ENCODE assay signal across 8 cellular contexts in genomic region chr6:42450314-42451145, GRCh38. TPM values are rescaled to one million over a fixed set of nuclear protein-coding genes. Genes with fewer than 3 reads are reported as not detected.
DNase-seq lines count a peak whose midpoint lies in the region; ATAC-seq and TF ChIP-seq lines count a peak whose summit lies in the region.

No MANE protein-coding gene starts in this region.

- no peak for TF ChIP-seq POLR2A in heart left ventricle (IDR thresholded peaks at IDR 0.05)

- H3K36me3 Mint-ChIP-seq in naive B cell: no peaks in the 10 kb centered on the region

- DNase-seq in heart left ventricle (no peak), Right ventricle myocardium inferior (ENCODE audit: missing footprints) (no peak), SK-N-DZ (ENCODE audit: low spot score) (peak; percentile 35), naive B cell (no peak), hepatic stellate cell (ENCODE audit: low spot score) (no peak), OCI-M1 (lab: John Stamatoyannopoulos, UW) (no peak)

- H3K4me3 Mint-ChIP-seq in naive B cell: peak overlapping the region; percentile 77 to 98 (median 94)

- TF ChIP-seq CTCF in heart left ventricle (IDR thresholded peaks at IDR 0.05): no peak

- WGBS in heart left ventricle, 4 donors: 19 to 27% (median 23%) methylated on average over 12 to 21 of the region's 21 CpGs

- H3K4me1 Mint-ChIP-seq in naive B cell: peaks cover 20 to 33% (median 27%) of the 10 kb centered on the region in 3 donors

- peaks cover 0 to 52% (median 24%) of the 10 kb centered on the region in 12 donors for H3K4me1 ChIP-seq in heart left ventricle
- peaks cover 31 to 36% of the 10 kb centered on the region in 2 donors for H3K4me1 ChIP-seq in duodenal mucosa (ENCODE audit: control insufficient read depth in 1 of 2, insufficient read depth in 2 of 2, low read length in 2 of 2)

- H3K27me3 ChIP-seq in heart left ventricle (no peaks in the 10 kb centered on the region), duodenal mucosa (ENCODE audit: control insufficient read depth in 1 of 2, insufficient read depth in 2 of 2, low read length in 2 of 2) (no peaks in the 10 kb centered on the region)

- H3K27ac ChIP-seq in heart left ventricle: peak overlapping the region in 11 of 12 donors; percentile 20 to 95 (median 88)
- H3K27ac ChIP-seq in duodenal mucosa (ENCODE audit: low read depth, low read length): no peak overlapping the region

- peak overlapping the region; percentile 62 to 98 (median 80) for H3K4me3 ChIP-seq in heart left ventricle
- peak overlapping the region; percentile 83 to 90 for H3K4me3 ChIP-seq in duodenal mucosa (ENCODE audit: low read depth in 1 of 2, low read length in 2 of 2)

- H3K36me3 ChIP-seq in heart left ventricle (no peaks in the 10 kb centered on the region), duodenal mucosa (ENCODE audit: control insufficient read depth in 1 of 2, insufficient read depth in 2 of 2, low read length in 2 of 2) (no peaks in the 10 kb centered on the region)

- H3K27ac Mint-ChIP-seq in naive B cell: no peak overlapping the region

- no peak for ATAC-seq in heart left ventricle
- no peak for ATAC-seq in Right ventricle myocardium inferior
- ATAC-seq in naive B cell (ENCODE audit: low read depth in 2 of 2): peak in 1 of 2 donors; percentile 11
- no peak for ATAC-seq in GM19455 (IDR thresholded peaks at IDR 0.05; ENCODE audit: unreplicated experiment)

- intact Hi-C loops in heart left ventricle (cut with DNase I): loop anchor here in 6 of 10 donors (2.0 to 10.0 kb wide), 9 partner anchors 43 to 236 kb away; partner anchors contain the start of gene MRPS10 (in 2 of the 6)
- intact Hi-C loops in Right ventricle myocardium inferior (cut with DNase I): loop anchor here (5.0 kb wide), 2 partner anchors 43 to 188 kb away; no protein-coding TSS in a partner anchor

- no peaks in the 10 kb centered on the region for H3K9me3 ChIP-seq in heart left ventricle
- no peaks in the 10 kb centered on the region for H3K9me3 ChIP-seq in duodenal mucosa (ENCODE audit: control insufficient read depth in 1 of 2, low read length in 2 of 2)

- peaks cover 40 to 62% (median 51%) of the 10 kb centered on the region in 3 donors for H3K27me3 Mint-ChIP-seq in naive B cell

- peak overlapping the region; percentile 28 to 58 for H3K9ac ChIP-seq in duodenal mucosa (ENCODE audit: low read depth in 1 of 2, low read length in 2 of 2)

- H3K9me3 Mint-ChIP-seq in naive B cell: no peaks in the 10 kb centered on the region

RNA-seq across cellular contexts. Expression of gene TRERF1, which starts 1.2 kb away (rescaled TPM):
- total RNA-seq in heart left ventricle (1 to 10 TPM in 8 of 9 donors, under 1 TPM in 1; 0.53 to 4.5 (median 1.7) TPM), Right ventricle myocardium inferior (1.7 TPM)
- polyA plus RNA-seq in heart left ventricle (1 to 10 TPM; 1.0 to 1.2 TPM), naive B cell (ENCODE audit: low read depth in 6 of 6) (under 1 TPM in 3 of 6 donors, not detected in 3; 0.07 to 0.13 (median 0.08) TPM)
- polyA plus RNA-seq in SK-N-DZ (2014; cell fraction: cytosol; rRNA removed): 3.6 and 4.3 TPM in 2 replicates
- polyA plus RNA-seq in SK-N-DZ (2014; cell fraction: nucleus; rRNA removed): 5.0 and 7.1 TPM in 2 replicates
